ENCODE assay signal across 2 cellular contexts in the genomic region with DNA sequence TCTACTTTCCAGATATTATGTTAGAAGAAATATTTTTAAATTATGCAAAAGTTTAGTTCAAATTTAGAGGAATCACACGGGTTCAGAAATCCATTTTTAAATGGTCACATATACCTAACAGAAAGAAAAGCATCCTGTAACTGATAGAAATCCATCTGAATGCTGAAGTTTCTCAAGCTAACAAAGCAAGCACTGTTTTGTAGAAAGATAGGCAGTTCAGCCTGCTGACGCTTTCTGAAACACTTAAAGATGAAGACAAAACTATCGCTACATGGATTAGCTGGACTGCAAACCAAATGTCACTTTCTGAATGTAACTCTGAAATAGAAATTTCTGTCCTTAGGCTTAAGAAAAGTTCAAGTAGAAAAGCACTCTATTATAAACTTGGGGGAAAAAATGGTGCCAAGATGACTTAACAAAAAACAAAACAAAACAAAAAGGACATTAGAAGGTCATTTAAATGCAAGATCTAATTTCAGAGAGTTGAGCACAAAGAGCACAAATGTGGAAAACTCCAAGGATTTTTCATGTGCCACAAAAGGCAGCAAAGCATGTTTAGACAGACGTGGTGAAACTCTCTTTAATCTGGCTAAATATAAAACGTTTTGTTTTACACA.
TF ChIP-seq lines count a peak whose summit lies in the region.

No MANE protein-coding gene starts in this region.

TF ChIP-seq in HCT116, 20 proteins besides CTCF, POLR2A, EP300 and RAD21 (continued from another document):
- TF ChIP-seq REST (IDR thresholded peaks at IDR 0.05; ENCODE audit: low read depth) (no peak), SRF (IDR thresholded peaks at IDR 0.05; ENCODE audit: low read depth) (0 out of 2 replicates have a peak, but pooled peaks have one; percentile 26), ZBTB33 (IDR thresholded peaks at IDR 0.05; ENCODE audit: extremely low read depth, insufficient replicate concordance, low read length) (no peak), FOSL1 (IDR thresholded peaks at IDR 0.05; ENCODE audit: low read depth) (no peak), ATF3 (IDR thresholded peaks at IDR 0.05) (no peak), CBX3 (IDR thresholded peaks at IDR 0.05; ENCODE audit: low read depth) (no peak), SP1 (IDR thresholded peaks at IDR 0.05; ENCODE audit: low read depth) (no peak)

TF ChIP-seq in WTC11, 78 proteins besides CTCF, POLR2A, EP300 and RAD21 (continued from another document):
- TF ChIP-seq, protein P1, sequence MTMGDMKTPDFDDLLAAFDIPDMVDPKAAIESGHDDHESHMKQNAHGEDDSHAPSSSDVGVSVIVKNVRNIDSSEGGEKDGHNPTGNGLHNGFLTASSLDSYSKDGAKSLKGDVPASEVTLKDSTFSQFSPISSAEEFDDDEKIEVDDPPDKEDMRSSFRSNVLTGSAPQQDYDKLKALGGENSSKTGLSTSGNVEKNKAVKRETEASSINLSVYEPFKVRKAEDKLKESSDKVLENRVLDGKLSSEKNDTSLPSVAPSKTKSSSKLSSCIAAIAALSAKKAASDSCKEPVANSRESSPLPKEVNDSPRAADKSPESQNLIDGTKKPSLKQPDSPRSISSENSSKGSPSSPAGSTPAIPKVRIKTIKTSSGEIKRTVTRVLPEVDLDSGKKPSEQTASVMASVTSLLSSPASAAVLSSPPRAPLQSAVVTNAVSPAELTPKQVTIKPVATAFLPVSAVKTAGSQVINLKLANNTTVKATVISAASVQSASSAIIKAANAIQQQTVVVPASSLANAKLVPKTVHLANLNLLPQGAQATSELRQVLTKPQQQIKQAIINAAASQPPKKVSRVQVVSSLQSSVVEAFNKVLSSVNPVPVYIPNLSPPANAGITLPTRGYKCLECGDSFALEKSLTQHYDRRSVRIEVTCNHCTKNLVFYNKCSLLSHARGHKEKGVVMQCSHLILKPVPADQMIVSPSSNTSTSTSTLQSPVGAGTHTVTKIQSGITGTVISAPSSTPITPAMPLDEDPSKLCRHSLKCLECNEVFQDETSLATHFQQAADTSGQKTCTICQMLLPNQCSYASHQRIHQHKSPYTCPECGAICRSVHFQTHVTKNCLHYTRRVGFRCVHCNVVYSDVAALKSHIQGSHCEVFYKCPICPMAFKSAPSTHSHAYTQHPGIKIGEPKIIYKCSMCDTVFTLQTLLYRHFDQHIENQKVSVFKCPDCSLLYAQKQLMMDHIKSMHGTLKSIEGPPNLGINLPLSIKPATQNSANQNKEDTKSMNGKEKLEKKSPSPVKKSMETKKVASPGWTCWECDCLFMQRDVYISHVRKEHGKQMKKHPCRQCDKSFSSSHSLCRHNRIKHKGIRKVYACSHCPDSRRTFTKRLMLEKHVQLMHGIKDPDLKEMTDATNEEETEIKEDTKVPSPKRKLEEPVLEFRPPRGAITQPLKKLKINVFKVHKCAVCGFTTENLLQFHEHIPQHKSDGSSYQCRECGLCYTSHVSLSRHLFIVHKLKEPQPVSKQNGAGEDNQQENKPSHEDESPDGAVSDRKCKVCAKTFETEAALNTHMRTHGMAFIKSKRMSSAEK (CRISPR knock-in tag; IDR thresholded peaks at IDR 0.05; ENCODE audit: borderline replicate concordance) = no peak
- no peak for TF ChIP-seq NR1H2 (CRISPR knock-in tag; IDR thresholded peaks at IDR 0.05)
- TF ChIP-seq NR2C2 (CRISPR knock-in tag; IDR thresholded peaks at IDR 0.05) = no peak
- no peak for TF ChIP-seq GTF2I (CRISPR knock-in tag; conservative IDR thresholded peaks at IDR 0.05)
- TF ChIP-seq, protein P2, sequence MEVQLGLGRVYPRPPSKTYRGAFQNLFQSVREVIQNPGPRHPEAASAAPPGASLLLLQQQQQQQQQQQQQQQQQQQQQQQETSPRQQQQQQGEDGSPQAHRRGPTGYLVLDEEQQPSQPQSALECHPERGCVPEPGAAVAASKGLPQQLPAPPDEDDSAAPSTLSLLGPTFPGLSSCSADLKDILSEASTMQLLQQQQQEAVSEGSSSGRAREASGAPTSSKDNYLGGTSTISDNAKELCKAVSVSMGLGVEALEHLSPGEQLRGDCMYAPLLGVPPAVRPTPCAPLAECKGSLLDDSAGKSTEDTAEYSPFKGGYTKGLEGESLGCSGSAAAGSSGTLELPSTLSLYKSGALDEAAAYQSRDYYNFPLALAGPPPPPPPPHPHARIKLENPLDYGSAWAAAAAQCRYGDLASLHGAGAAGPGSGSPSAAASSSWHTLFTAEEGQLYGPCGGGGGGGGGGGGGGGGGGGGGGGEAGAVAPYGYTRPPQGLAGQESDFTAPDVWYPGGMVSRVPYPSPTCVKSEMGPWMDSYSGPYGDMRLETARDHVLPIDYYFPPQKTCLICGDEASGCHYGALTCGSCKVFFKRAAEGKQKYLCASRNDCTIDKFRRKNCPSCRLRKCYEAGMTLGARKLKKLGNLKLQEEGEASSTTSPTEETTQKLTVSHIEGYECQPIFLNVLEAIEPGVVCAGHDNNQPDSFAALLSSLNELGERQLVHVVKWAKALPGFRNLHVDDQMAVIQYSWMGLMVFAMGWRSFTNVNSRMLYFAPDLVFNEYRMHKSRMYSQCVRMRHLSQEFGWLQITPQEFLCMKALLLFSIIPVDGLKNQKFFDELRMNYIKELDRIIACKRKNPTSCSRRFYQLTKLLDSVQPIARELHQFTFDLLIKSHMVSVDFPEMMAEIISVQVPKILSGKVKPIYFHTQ (CRISPR knock-in tag; IDR thresholded peaks at IDR 0.05) = no peak
- no peak for TF ChIP-seq SOX15 (CRISPR knock-in tag; IDR thresholded peaks at IDR 0.05)
- no peak for TF ChIP-seq RORB (CRISPR knock-in tag; IDR thresholded peaks at IDR 0.05)
- no peak for TF ChIP-seq ZNF263 (CRISPR knock-in tag; IDR thresholded peaks at IDR 0.05; ENCODE audit: low read depth)
- no peak for TF ChIP-seq IRF1 (CRISPR knock-in tag; IDR thresholded peaks at IDR 0.05)
- TF ChIP-seq MLX (CRISPR knock-in tag; IDR thresholded peaks at IDR 0.05) = no peak
- no peak for TF ChIP-seq SMAD3 (CRISPR knock-in tag; IDR thresholded peaks at IDR 0.05; ENCODE audit: borderline replicate concordance)
- TF ChIP-seq USF1 (CRISPR knock-in tag; IDR thresholded peaks at IDR 0.05) = no peak
- no peak for TF ChIP-seq ATF3 (CRISPR knock-in tag; conservative IDR thresholded peaks at IDR 0.05)
TF ChIP-seq in WTC11: peak in this region for 0.
